In the genomic region with DNA sequence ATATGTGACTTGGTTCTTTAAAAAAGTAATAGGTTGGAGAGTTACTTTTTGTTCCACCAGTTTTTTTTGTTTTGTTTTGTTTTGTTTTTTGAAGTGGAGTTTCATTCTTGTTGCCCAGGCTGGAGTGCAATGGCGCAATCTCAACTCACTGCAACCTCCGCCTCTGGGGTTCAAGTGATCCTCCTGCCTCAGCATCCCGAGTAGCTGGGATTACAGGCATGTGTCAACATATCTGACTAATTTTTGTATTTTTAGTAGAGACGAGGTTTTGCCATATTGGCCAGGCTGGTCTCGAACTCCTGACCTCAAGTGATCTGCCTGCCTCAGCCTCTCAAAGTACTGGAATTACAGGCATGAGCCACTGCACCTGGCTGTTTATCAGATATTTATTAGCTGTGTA, we compare ENCODE assay signal across 2 cellular contexts. TPM values are rescaled to one million over a fixed set of nuclear protein-coding genes. Genes with fewer than 3 reads are reported as not detected.
"Had no signal": no experiment of that assay in that cellular context is flagged by ENCODE, and none has a peak within 500 bp of the region (broad histone marks: within the 10 kb centered on the region; RNA-seq: fewer than 3 reads in every experiment).

No MANE protein-coding gene starts in this region.

RNA-seq across cellular contexts. Expression of a gene that starts 6.3 kb away (rescaled TPM):
- total RNA-seq: naive thymus-derived CD4-positive, alpha-beta T cell; natural killer cell treated with Interleukin-12 subunit alpha and Interleukin-12 subunit beta and Interleukin-15 and Interleukin-18, amount 100 ng/mL, for 72 hours had no signal
- polyA plus RNA-seq: naive thymus-derived CD4-positive, alpha-beta T cell had no signal
